In the genomic region with DNA sequence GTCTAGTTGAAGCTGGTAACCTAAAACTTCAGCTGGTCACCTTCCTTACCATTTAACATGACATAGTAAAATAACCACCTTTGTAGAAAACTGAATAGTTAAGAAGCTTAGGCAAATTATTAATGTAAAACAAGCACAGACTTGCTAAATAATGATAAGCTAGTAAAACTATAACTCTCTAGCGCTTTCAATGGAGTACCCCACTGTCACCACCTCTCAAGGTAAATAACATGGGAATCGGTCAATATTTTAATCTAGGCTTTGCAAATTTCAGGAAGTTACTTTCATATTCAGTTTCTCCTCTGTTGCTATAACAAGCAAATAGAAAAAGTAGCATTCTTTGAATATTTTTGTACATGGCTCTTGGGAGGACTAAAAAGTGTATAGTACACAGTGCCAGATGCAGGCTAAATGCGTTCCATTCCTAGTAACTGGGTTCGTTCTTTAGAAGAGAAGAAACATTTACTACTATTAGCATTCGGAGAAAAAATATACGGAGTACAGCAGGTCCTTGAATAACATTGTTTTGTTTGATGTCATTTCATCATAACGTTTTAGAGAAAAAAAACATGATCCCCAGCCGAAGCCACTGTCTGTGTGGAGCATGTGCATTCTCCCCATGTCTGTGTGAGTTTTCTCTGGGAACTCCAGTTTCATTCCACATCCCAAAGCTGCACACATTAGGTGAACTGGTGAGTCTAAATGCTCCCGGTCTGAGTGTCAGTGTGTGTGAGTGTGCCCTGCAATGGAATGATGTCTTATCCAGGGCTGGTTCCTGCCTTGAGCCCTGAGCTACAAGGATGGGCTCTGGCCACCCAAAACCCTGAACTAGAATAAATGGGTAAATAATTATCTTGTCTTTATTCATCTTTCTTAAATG, we compare ENCODE assay signal across 20 cellular contexts. TPM values are rescaled to one million over a fixed set of nuclear protein-coding genes. Genes with fewer than 3 reads are reported as not detected.
DNase-seq lines count a peak whose midpoint lies in the region; ATAC-seq and TF ChIP-seq lines count a peak whose summit lies in the region.
"Had no signal": no experiment of that assay in that cellular context is flagged by ENCODE, and none has a peak within 500 bp of the region (broad histone marks: within the 10 kb centered on the region; RNA-seq: fewer than 3 reads in every experiment).

No MANE protein-coding gene starts in this region.

- no peaks in the 10 kb centered on the region for H3K9me3 ChIP-seq in GM23248 (ENCODE audit: low read depth)
- H3K9me3 ChIP-seq in adipocyte (ENCODE audit: control insufficient read depth, low read length): no peaks in the 10 kb centered on the region
- H3K9me3 ChIP-seq in hepatocyte (ENCODE audit: low read depth): no peaks in the 10 kb centered on the region
- H3K9me3 ChIP-seq in tibial artery: no peaks in the 10 kb centered on the region
- no peaks in the 10 kb centered on the region for H3K9me3 ChIP-seq in gastrocnemius medialis
- H3K9me3 ChIP-seq: BE2C, esophagus squamous epithelium, HAP-1, heart left ventricle, sigmoid colon had no signal

- no peak for TF ChIP-seq POLR2A in gastrocnemius medialis (IDR thresholded peaks at IDR 0.05)

- in situ Hi-C loops in GM23248 (cut with MboI): no loop called here
- in situ Hi-C loops in gastrocnemius medialis (cut with MboI; ENCODE audit: low sequenced_read_pairs in 4 of 4): no loop called here

- H3K27ac ChIP-seq in GM23248: peak overlapping the region; percentile 15
- H3K27ac ChIP-seq in hepatocyte: peak overlapping the region; percentile 26
- peak overlapping the region; percentile 20 to 39 for H3K27ac ChIP-seq in tibial artery
- H3K27ac ChIP-seq in gastrocnemius medialis: no peak overlapping the region
- H3K27ac ChIP-seq: esophagus squamous epithelium, heart left ventricle, KMS-11, sigmoid colon had no signal

- no peaks in the 10 kb centered on the region for H3K27me3 ChIP-seq in GM23248 (replicated peaks; ENCODE audit: insufficient read depth)
- H3K27me3 ChIP-seq in adipocyte (replicated peaks; ENCODE audit: control insufficient read depth, insufficient read depth, low read length): no peaks in the 10 kb centered on the region
- no peaks in the 10 kb centered on the region for H3K27me3 ChIP-seq in hepatocyte
- no peaks in the 10 kb centered on the region for H3K27me3 ChIP-seq in tibial artery
- H3K27me3 ChIP-seq in gastrocnemius medialis: no peaks in the 10 kb centered on the region
- H3K27me3 ChIP-seq: BE2C, esophagus squamous epithelium, heart left ventricle, sigmoid colon had no signal

- H3K4me2 ChIP-seq in GM23248 (ENCODE audit: unreplicated experiment) (no peak overlapping the region), hepatocyte (peak overlapping the region; percentile 70)
- H3K4me2 ChIP-seq: KMS-11 had no signal

- peak; percentile 6 for DNase-seq in GM23248
- peak; percentile 18 for DNase-seq in adipocyte (ENCODE audit: low read depth)
- DNase-seq in hepatocyte (ENCODE audit: low spot score): no peak
- no peak for DNase-seq in tibial artery
- DNase-seq in SKM-1 (lab: John Stamatoyannopoulos, UW; ENCODE audit: unreplicated experiment): no peak
- no peak for DNase-seq in gastrocnemius medialis
- DNase-seq: activated CD4-positive, alpha-beta T cell treated with anti-CD3 and anti-CD28 coated beads, Interleukin-2, amount 10 ng/mL, durations not matched to agents 7 days and 5 days; activated CD8-positive, alpha-beta memory T cell treated with anti-CD3 and anti-CD28 coated beads, Interleukin-2, amount 50 U/mL, for 4 hours; activated effector memory CD4-positive, alpha-beta T cell treated with anti-CD3 and anti-CD28 coated beads, Interleukin-2, amount 50 U/mL, for 16 hours; BE2C; effector CD8-positive, alpha-beta T cell; esophagus squamous epithelium; heart left ventricle; NCI-H2029; sigmoid colon had no signal

- H3K9me2 ChIP-seq in GM23248 (ENCODE audit: insufficient read depth) (no peaks in the 10 kb centered on the region), hepatocyte (replicated peaks; ENCODE audit: insufficient read depth) (no peaks in the 10 kb centered on the region)

- H3K4me1 ChIP-seq in GM23248 (ENCODE audit: insufficient read depth): no peaks in the 10 kb centered on the region
- H3K4me1 ChIP-seq in adipocyte (ENCODE audit: control insufficient read depth, insufficient read depth, low read length): peaks cover 10% of the 10 kb centered on the region
- H3K4me1 ChIP-seq in hepatocyte (ENCODE audit: insufficient read depth): peaks cover 10% of the 10 kb centered on the region
- H3K4me1 ChIP-seq in tibial artery: peaks cover 0 to 11% (median 4%) of the 10 kb centered on the region in 4 donors
- H3K4me1 ChIP-seq in gastrocnemius medialis: peaks cover 6 to 10% of the 10 kb centered on the region in 2 donors
- H3K4me1 ChIP-seq: BE2C, esophagus squamous epithelium, heart left ventricle, sigmoid colon had no signal

- H3F3A ChIP-seq in GM23248 (ENCODE audit: insufficient read depth): peaks cover 35% of the 10 kb centered on the region

- H3K36me3 ChIP-seq in GM23248 (ENCODE audit: low read depth): peaks cover 60% of the 10 kb centered on the region
- H3K36me3 ChIP-seq in adipocyte (ENCODE audit: control insufficient read depth, insufficient read depth, low read length, severe bottlenecking): peaks cover 52% of the 10 kb centered on the region
- H3K36me3 ChIP-seq in hepatocyte (replicated peaks; ENCODE audit: insufficient read depth, low read depth): no peaks in the 10 kb centered on the region
- H3K36me3 ChIP-seq in tibial artery: peaks cover 13 to 33% (median 31%) of the 10 kb centered on the region in 3 donors
- peaks cover 0 to 52% of the 10 kb centered on the region in 2 donors for H3K36me3 ChIP-seq in gastrocnemius medialis

- WGBS in GM23248 (ENCODE audit: low coverage in 1 of 2, low lambda C conversion rate in 2 of 2, missing lambda C conversion rate in 2 of 2), 2 experiments: 49 to 52% methylated on average over 9 of the region's 9 CpGs
- WGBS in hepatocyte (ENCODE audit: low lambda C conversion rate, missing lambda C conversion rate): 66% methylated on average over 9 of the region's 9 CpGs

- ATAC-seq in gastrocnemius medialis: no peak
- ATAC-seq in GM19023 (IDR thresholded peaks at IDR 0.05; ENCODE audit: unreplicated experiment): no peak
- ATAC-seq: heart left ventricle; stimulated activated effector memory CD8-positive, alpha-beta T cell treated with anti-CD3 and anti-CD28 coated beads, Interleukin-12 subunit alpha, Interleukin-12 subunit beta, amount 100 ng/mL, for 72 hours had no signal

- H3K4me3 ChIP-seq in GM23248: no peak overlapping the region
- H3K4me3 ChIP-seq in adipocyte (ENCODE audit: low read length): no peak overlapping the region
- H3K4me3 ChIP-seq in hepatocyte: peak overlapping the region; percentile 0
- peak overlapping the region; percentile 12 to 28 for H3K4me3 ChIP-seq in tibial artery
- H3K4me3 ChIP-seq in gastrocnemius medialis: no peak overlapping the region
- H3K4me3 ChIP-seq: esophagus squamous epithelium, HAP-1, heart left ventricle, lung, sigmoid colon had no signal

- H4K20me1 ChIP-seq in GM23248 (ENCODE audit: insufficient read depth) (no peaks in the 10 kb centered on the region; the same call in 1 of the 2 replicates), hepatocyte (ENCODE audit: insufficient read depth, poor library complexity, severe bottlenecking) (no peaks in the 10 kb centered on the region)

- intact Hi-C loops in tibial artery (cut with DNase I; ENCODE audit: low total_unique reads): no loop called here
- intact Hi-C loops in gastrocnemius medialis (cut with DNase I; ENCODE audit: low total_unique reads): no loop called here

- H3K9ac ChIP-seq in GM23248 (no peak overlapping the region; the same call in 1 of the 2 replicates), adipocyte (ENCODE audit: low read length) (no peak overlapping the region)
- H3K9ac ChIP-seq: KMS-11 had no signal

- H3K79me2 ChIP-seq in GM23248 (ENCODE audit: insufficient read depth): peaks cover 24% of the 10 kb centered on the region
- no peaks in the 10 kb centered on the region for H3K79me2 ChIP-seq in hepatocyte

- H2AFZ ChIP-seq in GM23248: no peak overlapping the region
- no peak overlapping the region for H2AFZ ChIP-seq in hepatocyte

- no peak for TF ChIP-seq CTCF in hepatocyte (IDR thresholded peaks at IDR 0.05; ENCODE audit: poor library complexity)
- no peak for TF ChIP-seq CTCF in tibial artery (IDR thresholded peaks at IDR 0.05)
- TF ChIP-seq CTCF in gastrocnemius medialis (IDR thresholded peaks at IDR 0.05 in 4 of 5, conservative IDR thresholded peaks at IDR 0.05 in 1 of 5): no peak

RNA-seq across cellular contexts. Expression of gene EPRS1, which starts 52.5 kb away (rescaled TPM):
- total RNA-seq in GM23248 (2014; rRNA removed; shearing (Covaris generic)): 141 and 151 TPM in 2 replicates
- polyA plus RNA-seq in GM23248 (2016; fragmentation: Nextera tagmentation; extraction: Ambion mirVana): 167 and 169 TPM in 2 replicates
- total RNA-seq in hepatocyte: 66.3 and 73.9 TPM in 2 replicates
- polyA plus RNA-seq in hepatocyte: 49.7 and 50.7 TPM in 2 replicates
- 10 to 100 TPM; 47.4 to 89.6 (median 73.9) TPM for total RNA-seq in gastrocnemius medialis

Comparison
In these comparisons a context has a peak if more than half of its experiments do, and no peak if none do; other contexts are left out.
1. DNase-seq: peak in GM23248 (single experiment) and adipocyte (single experiment); none in hepatocyte (single experiment), tibial artery (0 of 2), SKM-1 (single experiment) and gastrocnemius medialis (0 of 2).
2. H3K27ac ChIP-seq: peak in GM23248 (single experiment), hepatocyte (single experiment) and tibial artery (2 of 2); none in gastrocnemius medialis (0 of 4).
3. H3K4me3 ChIP-seq: peak in hepatocyte (single experiment) and tibial artery (2 of 2); none in GM23248 (single experiment), adipocyte (single experiment) and gastrocnemius medialis (0 of 4).